Comparison of ENCODE assay signal across 23 cellular contexts in genomic region chr1:241225741-241226140, GRCh38.
DNase-seq lines count a peak whose midpoint lies in the region; ATAC-seq and TF ChIP-seq lines count a peak whose summit lies in the region.
"Had no signal": no experiment of that assay in that cellular context is flagged by ENCODE, and none has a peak within 500 bp of the region (broad histone marks: within the 10 kb centered on the region; RNA-seq: fewer than 3 reads in every experiment).

No MANE protein-coding gene starts in this region.

- no peaks in the 10 kb centered on the region for H3K27me3 ChIP-seq in lung (ENCODE audit: control insufficient read depth, insufficient read depth)
- H3K27me3 ChIP-seq: dorsolateral prefrontal cortex had no signal

- POLR2A ChIA-PET in HEK293 (lab: Yijun Ruan, JAX), result no interaction called here

- H3K9me3 ChIP-seq in HEK293 (ENCODE audit: control insufficient read depth, insufficient read depth, low read depth, low read length), result no peaks in the 10 kb centered on the region
- H3K9me3 ChIP-seq in lung (ENCODE audit: control insufficient read depth in 2 of 2, insufficient read depth in 1 of 2, low read length in 1 of 2), result no peaks in the 10 kb centered on the region
- H3K9me3 ChIP-seq: prostate gland had no signal

- H3K36me3 ChIP-seq in HEK293 (ENCODE audit: control insufficient read depth in 2 of 2, insufficient read depth in 1 of 2, low read length in 2 of 2) (no peaks in the 10 kb centered on the region), lung (ENCODE audit: control insufficient read depth in 2 of 2, insufficient read depth in 2 of 2, low read length in 2 of 2) (no peaks in the 10 kb centered on the region)
- H3K36me3 ChIP-seq: prostate gland had no signal

- H3K4me3 ChIP-seq in HEK293 (ENCODE audit: low read depth, low read length) (no peak overlapping the region), lung (no peak overlapping the region)
- H3K4me3 ChIP-seq: dorsolateral prefrontal cortex, prostate gland had no signal

- no peak for TF ChIP-seq CTCF in HEK293 (tag by site-specific recombination; IDR thresholded peaks at IDR 0.05)
- no peak for TF ChIP-seq CTCF in lung (IDR thresholded peaks at IDR 0.05; ENCODE audit: control extremely low read depth, extremely low read depth)

- WGBS in lung, 2 donors, result 30 to 58% methylated on average over 1 of the region's 1 CpG

- H3K27ac ChIP-seq in HEK293 (ENCODE audit: extremely low read depth, low read depth, low read length) (no peak overlapping the region), lung (ENCODE audit: low read depth in 1 of 2, low read length in 1 of 2) (no peak overlapping the region)
- H3K27ac ChIP-seq: C4-2B, dorsolateral prefrontal cortex, prostate gland had no signal

- DNase-seq in NCI-H146 treated with DMSO at 0.1 percent for 48 hours (lab: John Stamatoyannopoulos, UW; ENCODE audit: unreplicated experiment) (peak; percentile 19), NCI-H748 treated with DMSO at 0.1 percent for 48 hours (lab: John Stamatoyannopoulos, UW) (peak; percentile 55), lung (ENCODE audit: low spot score) (peak; percentile 72), activated T-cell treated with anti-CD3 and anti-CD28 coated beads for 4 hours (no peak), AG08396 (ENCODE audit: low spot score) (no peak)
- DNase-seq in activated CD4-positive, CD25-positive, alpha-beta regulatory T cell treated with anti-CD3 and anti-CD28 coated beads, Interleukin-2, amount 50 U/mL, for 72 hours, result no peak
- DNase-seq: activated CD4-positive, alpha-beta T cell treated with anti-CD3 and anti-CD28 coated beads for 48 hours; activated naive CD8-positive, alpha-beta T cell treated with anti-CD3 and anti-CD28 coated beads, Interleukin-2, amount 50 U/mL, for 24 hours; activated T-cell treated with anti-CD3 and anti-CD28 coated beads, Interleukin-2, amount 50 U/mL, for 4 hours; dorsolateral prefrontal cortex; GOT3; IMR-90; midbrain; naive thymus-derived CD4-positive, alpha-beta T cell; PC-3; stimulated activated CD4-positive, alpha-beta T cell treated with anti-CD3 and anti-CD28 coated beads, Interleukin-4, amount 100 ng/mL, for 4 hours had no signal

- H3K4me1 ChIP-seq in HEK293 (ENCODE audit: control insufficient read depth, insufficient read depth, low read length) (peaks cover 12% of the 10 kb centered on the region; the same call in 1 of the 2 replicates), lung (ENCODE audit: control insufficient read depth in 2 of 2, insufficient read depth in 2 of 2, low read length in 2 of 2) (no peaks in the 10 kb centered on the region)
- H3K4me1 ChIP-seq: prostate gland had no signal

- no peak for ATAC-seq in lung (ENCODE audit: insufficient read depth, low FRiP score)
- ATAC-seq: activated naive CD8-positive, alpha-beta T cell treated with anti-CD3 and anti-CD28 coated beads, Interleukin-2, amount 50 U/mL, for 24 hours; activated T-cell treated with anti-CD3 and anti-CD28 coated beads, Interleukin-2, amount 50 U/mL, for 4 hours; left lobe of liver; naive thymus-derived CD4-positive, alpha-beta T cell; PC-3; Right ventricle myocardium inferior; sciatic nerve; stimulated activated memory B cell treated with anti-CD40 and anti-IgM and Interleukin-4, amounts not matched to agents 10 μg/mL and 1 μg/mL and 100 μg/mL, for 72 hours had no signal

- CTCF ChIA-PET in HEK293 (lab: Yijun Ruan, JAX), result interaction anchor here (0.8 to 0.9 kb wide), 2 partner anchors 11 to 44 kb away, joined by 3 read pairs; no protein-coding TSS in a partner anchor

TF ChIP-seq in HEK293, 187 proteins besides CTCF, POLR2A, EP300 and RAD21 (continues in another document):
- peak; percentile 75 for TF ChIP-seq ZBTB44 (tag by site-specific recombination; IDR thresholded peaks at IDR 0.05)
- no peak for TF ChIP-seq BCL11A (tag by site-specific recombination; IDR thresholded peaks at IDR 0.05; ENCODE audit: low read depth)
- no peak for TF ChIP-seq ZNF529 (tag by site-specific recombination; IDR thresholded peaks at IDR 0.05; ENCODE audit: insufficient replicate concordance)
- TF ChIP-seq ZNF791 (tag by site-specific recombination; IDR thresholded peaks at IDR 0.05), result no peak
- TF ChIP-seq ZBTB17 (tag by site-specific recombination; IDR thresholded peaks at IDR 0.05), result 0 out of 2 replicates have a peak, but pooled peaks have one; percentile 24
- TF ChIP-seq, protein P1, sequence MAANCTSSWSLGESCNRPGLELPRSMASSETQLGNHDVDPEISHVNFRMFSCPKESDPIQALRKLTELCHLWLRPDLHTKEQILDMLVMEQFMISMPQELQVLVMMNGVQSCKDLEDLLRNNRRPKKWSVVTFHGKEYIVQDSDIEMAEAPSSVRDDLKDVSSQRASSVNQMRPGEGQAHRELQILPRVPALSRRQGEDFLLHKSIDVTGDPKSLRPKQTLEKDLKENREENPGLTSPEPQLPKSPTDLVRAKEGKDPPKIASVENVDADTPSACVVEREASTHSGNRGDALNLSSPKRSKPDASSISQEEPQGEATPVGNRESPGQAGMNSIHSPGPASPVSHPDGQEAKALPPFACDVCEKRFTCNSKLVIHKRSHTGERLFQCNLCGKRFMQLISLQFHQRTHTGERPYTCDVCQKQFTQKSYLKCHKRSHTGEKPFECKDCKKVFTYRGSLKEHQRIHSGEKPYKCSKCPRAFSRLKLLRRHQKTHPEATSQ (tag by site-specific recombination; IDR thresholded peaks at IDR 0.05), result no peak
- peak; percentile 95 for TF ChIP-seq PRDM6 (tag by site-specific recombination; IDR thresholded peaks at IDR 0.05)
- TF ChIP-seq ZNF843 (tag by site-specific recombination; IDR thresholded peaks at IDR 0.05), result no peak
- TF ChIP-seq OSR2 (tag by site-specific recombination; IDR thresholded peaks at IDR 0.05), result peak; percentile 47; the same call in 1 of the 2 replicates
- TF ChIP-seq FEZF1 (tag by site-specific recombination; IDR thresholded peaks at IDR 0.05), result peak; percentile 78; the same call in 1 of the 2 replicates
- TF ChIP-seq, protein P2, sequence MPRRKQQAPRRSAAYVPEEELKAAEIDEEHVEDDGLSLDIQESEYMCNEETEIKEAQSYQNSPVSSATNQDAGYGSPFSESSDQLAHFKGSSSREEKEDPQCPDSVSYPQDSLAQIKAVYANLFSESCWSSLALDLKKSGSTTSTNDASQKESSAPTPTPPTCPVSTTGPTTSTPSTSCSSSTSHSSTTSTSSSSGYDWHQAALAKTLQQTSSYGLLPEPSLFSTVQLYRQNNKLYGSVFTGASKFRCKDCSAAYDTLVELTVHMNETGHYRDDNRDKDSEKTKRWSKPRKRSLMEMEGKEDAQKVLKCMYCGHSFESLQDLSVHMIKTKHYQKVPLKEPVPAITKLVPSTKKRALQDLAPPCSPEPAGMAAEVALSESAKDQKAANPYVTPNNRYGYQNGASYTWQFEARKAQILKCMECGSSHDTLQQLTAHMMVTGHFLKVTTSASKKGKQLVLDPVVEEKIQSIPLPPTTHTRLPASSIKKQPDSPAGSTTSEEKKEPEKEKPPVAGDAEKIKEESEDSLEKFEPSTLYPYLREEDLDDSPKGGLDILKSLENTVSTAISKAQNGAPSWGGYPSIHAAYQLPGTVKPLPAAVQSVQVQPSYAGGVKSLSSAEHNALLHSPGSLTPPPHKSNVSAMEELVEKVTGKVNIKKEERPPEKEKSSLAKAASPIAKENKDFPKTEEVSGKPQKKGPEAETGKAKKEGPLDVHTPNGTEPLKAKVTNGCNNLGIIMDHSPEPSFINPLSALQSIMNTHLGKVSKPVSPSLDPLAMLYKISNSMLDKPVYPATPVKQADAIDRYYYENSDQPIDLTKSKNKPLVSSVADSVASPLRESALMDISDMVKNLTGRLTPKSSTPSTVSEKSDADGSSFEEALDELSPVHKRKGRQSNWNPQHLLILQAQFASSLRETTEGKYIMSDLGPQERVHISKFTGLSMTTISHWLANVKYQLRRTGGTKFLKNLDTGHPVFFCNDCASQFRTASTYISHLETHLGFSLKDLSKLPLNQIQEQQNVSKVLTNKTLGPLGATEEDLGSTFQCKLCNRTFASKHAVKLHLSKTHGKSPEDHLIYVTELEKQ (tag by site-specific recombination; IDR thresholded peaks at IDR 0.05; ENCODE audit: borderline replicate concordance), result no peak

Comparison
In these comparisons a context has a peak if more than half of its experiments do, and no peak if none do; other contexts are left out.
1. DNase-seq: peak in NCI-H146 treated with DMSO at 0.1 percent for 48 hours (single experiment), NCI-H748 treated with DMSO at 0.1 percent for 48 hours (single experiment) and lung (single experiment); none in activated T-cell treated with anti-CD3 and anti-CD28 coated beads for 4 hours (single experiment), AG08396 (single experiment) and activated CD4-positive, CD25-positive, alpha-beta regulatory T cell treated with anti-CD3 and anti-CD28 coated beads, Interleukin-2, amount 50 U/mL, for 72 hours (single experiment).